In the genomic region with DNA sequence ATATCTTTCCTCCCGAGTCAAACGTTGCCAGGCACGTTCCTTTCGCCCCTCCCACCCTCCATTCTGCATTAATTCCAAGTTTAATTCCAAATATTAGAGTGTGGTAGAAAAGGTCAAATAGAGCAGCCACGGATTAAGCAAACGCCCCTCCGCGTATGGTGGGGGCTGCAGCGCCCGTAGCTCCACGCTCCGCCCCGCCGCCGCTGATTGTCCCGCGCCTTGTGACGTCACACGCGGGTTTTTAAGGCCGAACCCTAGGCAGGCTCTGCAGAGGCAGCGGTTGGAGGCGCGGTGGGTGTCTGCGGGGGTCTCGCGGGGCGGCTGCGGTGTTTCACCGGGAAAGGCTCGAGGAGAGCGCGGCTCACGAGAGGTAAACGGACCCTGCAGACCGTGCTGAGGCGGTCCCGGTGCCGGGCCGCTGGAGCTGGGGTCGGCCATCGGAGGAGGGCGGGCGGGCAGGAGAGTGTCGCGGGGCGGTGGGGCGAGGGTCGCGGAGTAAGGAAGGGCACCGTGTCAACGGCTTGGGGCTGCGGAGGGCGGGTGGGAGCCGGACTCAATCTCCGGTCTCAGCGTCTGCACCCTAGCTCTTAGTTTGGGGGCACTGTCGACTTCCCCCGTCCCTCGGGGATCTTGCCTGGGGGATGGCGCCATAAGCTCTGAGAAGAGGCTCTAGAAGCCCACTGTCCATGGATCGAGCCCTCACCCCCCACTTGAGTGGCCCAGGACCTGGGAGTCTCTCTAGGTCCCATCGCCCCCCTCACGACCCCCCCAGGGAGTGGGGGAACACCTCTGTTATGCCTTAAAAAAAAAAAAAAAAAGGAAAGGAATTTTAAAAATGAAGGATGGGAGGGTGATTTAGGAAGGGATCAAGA, we compare ENCODE assay signal across 7 cellular contexts. TPM values are rescaled to one million over a fixed set of nuclear protein-coding genes. Genes with fewer than 3 reads are reported as not detected.
DNase-seq lines count a peak whose midpoint lies in the region; ATAC-seq, FAIRE-seq and TF ChIP-seq lines count a peak whose summit lies in the region.

A gene with protein sequence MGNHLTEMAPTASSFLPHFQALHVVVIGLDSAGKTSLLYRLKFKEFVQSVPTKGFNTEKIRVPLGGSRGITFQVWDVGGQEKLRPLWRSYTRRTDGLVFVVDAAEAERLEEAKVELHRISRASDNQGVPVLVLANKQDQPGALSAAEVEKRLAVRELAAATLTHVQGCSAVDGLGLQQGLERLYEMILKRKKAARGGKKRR (plus strand): TSS at position 270 of the 872 bp plus-strand sequence. CDS start 740 bp downstream, outside the sequence.

- TF ChIP-seq CTCF in ascending aorta (IDR thresholded peaks at IDR 0.05) = no peak

- H3K9me3 ChIP-seq in ascending aorta (no peaks in the 10 kb centered on the region), right cardiac atrium (ENCODE audit: control insufficient read depth, low read length) (no peaks in the 10 kb centered on the region)

- peak within 1 kb of the TSS; percentile 68 to 71 for H3K27ac ChIP-seq in ascending aorta
- H3K27ac ChIP-seq in right cardiac atrium (ENCODE audit: low read length) = peak within 1 kb of the TSS; percentile 93

- H3K4me1 ChIP-seq in ascending aorta (peaks cover 10 to 25% of the 10 kb centered on the region in 2 donors), right cardiac atrium (ENCODE audit: control insufficient read depth, insufficient read depth, low read length) (peaks cover 4% of the 10 kb centered on the region)

- H3K36me3 ChIP-seq in ascending aorta = no peaks in the 10 kb centered on the region

- H3K4me3 ChIP-seq in ascending aorta (peak within 1 kb of the TSS; percentile 76 to 77), right cardiac atrium (ENCODE audit: low read length) (peak within 1 kb of the TSS; percentile 82)

- intact Hi-C loops in ascending aorta (cut with DNase I) = loop anchor here (1.0 to 10.0 kb wide), 2 partner anchors 84 to 376 kb away; a partner anchor contains a TSS
- intact Hi-C loops in right cardiac atrium (cut with DNase I) = no loop called here

- DNase-seq in NCI-H146 (lab: John Stamatoyannopoulos, UW) (peak; percentile 42), T-helper 9 cell (peak; percentile 83), ascending aorta (ENCODE audit: low spot score in 2 of 2) (peak; percentile 50 to 92), right cardiac atrium (peak; percentile 94 to 99 (median 97)), putamen (ENCODE audit: low spot score) (peak; percentile 87), urothelium cell line (ENCODE audit: low spot score) (peak; percentile 87)

- peak; percentile 92 to 94 for ATAC-seq in right cardiac atrium

- WGBS in right cardiac atrium = under 1% methylated on average over 64 of the region's 64 CpGs

- H3K27me3 ChIP-seq in ascending aorta (no peaks in the 10 kb centered on the region), right cardiac atrium (ENCODE audit: control insufficient read depth, insufficient read depth) (no peaks in the 10 kb centered on the region)

- peak; percentile 60 for TF ChIP-seq POLR2A in GM19099 (IDR thresholded peaks at IDR 0.05; ENCODE audit: extremely low read depth, insufficient read length, low read depth)

- FAIRE-seq in urothelium cell line (lab: Jason Lieb, UNC) = peak; percentile 89

RNA-seq across cellular contexts. Expression of the gene that starts here (rescaled TPM):
- total RNA-seq in ascending aorta (3.3 TPM), right cardiac atrium (10 to 100 TPM; 10.8 to 24.5 (median 18.0) TPM)
- polyA plus RNA-seq in right cardiac atrium = 13.0 TPM

Comparison
In these comparisons a context has a peak if more than half of its experiments do, and no peak if none do; other contexts are left out.
1. Peak in every context shown above with its lines: DNase-seq, ATAC-seq, H3K4me3 ChIP-seq and H3K27ac ChIP-seq.
2. DNase-seq: peak in every context shown above with its lines; median percentile 97 in right cardiac atrium; 87 in putamen; 87 in urothelium cell line; 83 in T-helper 9 cell; 71 in ascending aorta; 42 in NCI-H146.